In genomic region chr10:47552719-47553118, GRCh38 we compare ENCODE assay signal across 8 cellular contexts. TPM values are rescaled to one million over a fixed set of nuclear protein-coding genes. Genes with fewer than 3 reads are reported as not detected.
DNase-seq lines count a peak whose midpoint lies in the region; ATAC-seq lines count a peak whose summit lies in the region.
"Not testable (repeated sequence)": the region's sequence is repeated elsewhere in the genome, so short reads cannot be mapped to it uniquely, and the experiment has no call there.

No MANE protein-coding gene starts in this region.

- H3K4me3 ChIP-seq in HUES48 (ENCODE audit: low read depth, low read length), result peak overlapping the region; percentile 75

- not testable (repeated sequence) for H3K36me3 ChIP-seq in HUES48 (ENCODE audit: control insufficient read depth, insufficient read depth, low read length)

- H3K4me3 Mint-ChIP-seq in activated naive CD8-positive, alpha-beta T cell treated with anti-CD3 and anti-CD28 coated beads, Interleukin-2, amount 10 ng/mL, durations not matched to agents 7 days and 5 days, result peak overlapping the region; percentile 99
- peak overlapping the region; percentile 88 to 99 (median 98) for H3K4me3 Mint-ChIP-seq in naive B cell
- peak overlapping the region; percentile 95 for H3K4me3 Mint-ChIP-seq in stimulated activated effector memory CD8-positive, alpha-beta T cell treated with anti-CD3 and anti-CD28 coated beads, Interleukin-12 subunit alpha, Interleukin-12 subunit beta, amount 100 ng/mL, for 72 hours

- DNase-seq in DMS114 treated with DMSO at 0.1 percent for 48 hours (lab: John Stamatoyannopoulos, UW; ENCODE audit: unreplicated experiment) (peak; percentile 27), SK-MEL-5 (ENCODE audit: low read depth, low spot score) (peak; percentile 61), foreskin melanocyte (peak; percentile 66)
- DNase-seq in activated naive CD8-positive, alpha-beta T cell treated with anti-CD3 and anti-CD28 coated beads, Interleukin-2, amount 10 ng/mL, durations not matched to agents 7 days and 5 days; naive B cell: not testable (repeated sequence)
- peak in 1 of 2 donors; percentile 68 for DNase-seq in stimulated activated effector memory CD8-positive, alpha-beta T cell treated with anti-CD3 and anti-CD28 coated beads, Interleukin-12 subunit alpha, Interleukin-12 subunit beta, amount 100 ng/mL, for 72 hours (ENCODE audit: low spot score in 2 of 2)

- in situ Hi-C loops in SK-MEL-5 (cut with HindIII; ENCODE audit: low pct_unique_long_range_greater_than_20kb, low sequenced_read_pairs), result not testable (repeated sequence)

- peak overlapping the region; percentile 82 for H3K27ac ChIP-seq in HUES48 (ENCODE audit: low read depth, low read length)

- not testable (repeated sequence) for H3K36me3 Mint-ChIP-seq in activated naive CD8-positive, alpha-beta T cell treated with anti-CD3 and anti-CD28 coated beads, Interleukin-2, amount 10 ng/mL, durations not matched to agents 7 days and 5 days; naive B cell
- H3K36me3 Mint-ChIP-seq in stimulated activated effector memory CD8-positive, alpha-beta T cell treated with anti-CD3 and anti-CD28 coated beads, Interleukin-12 subunit alpha, Interleukin-12 subunit beta, amount 100 ng/mL, for 72 hours, result peaks cover 19% of the 10 kb centered on the region

- not testable (repeated sequence) for H3K9ac ChIP-seq in HUES48 (ENCODE audit: low read depth, low read length)

- not testable (repeated sequence) for H3K4me1 Mint-ChIP-seq in activated naive CD8-positive, alpha-beta T cell treated with anti-CD3 and anti-CD28 coated beads, Interleukin-2, amount 10 ng/mL, durations not matched to agents 7 days and 5 days; stimulated activated effector memory CD8-positive, alpha-beta T cell treated with anti-CD3 and anti-CD28 coated beads, Interleukin-12 subunit alpha, Interleukin-12 subunit beta, amount 100 ng/mL, for 72 hours
- peaks cover 8 to 10% (median 9%) of the 10 kb centered on the region in 3 donors for H3K4me1 Mint-ChIP-seq in naive B cell

- H3K9me3 Mint-ChIP-seq in activated naive CD8-positive, alpha-beta T cell treated with anti-CD3 and anti-CD28 coated beads, Interleukin-2, amount 10 ng/mL, durations not matched to agents 7 days and 5 days; naive B cell; stimulated activated effector memory CD8-positive, alpha-beta T cell treated with anti-CD3 and anti-CD28 coated beads, Interleukin-12 subunit alpha, Interleukin-12 subunit beta, amount 100 ng/mL, for 72 hours: not testable (repeated sequence)

- ATAC-seq in GM21737 (IDR thresholded peaks at IDR 0.05; ENCODE audit: unreplicated experiment), result peak; percentile 46
- ATAC-seq in activated naive CD8-positive, alpha-beta T cell treated with anti-CD3 and anti-CD28 coated beads, Interleukin-2, amount 10 ng/mL, durations not matched to agents 7 days and 5 days (ENCODE audit: low read depth), result peak; percentile 66
- ATAC-seq in naive B cell (ENCODE audit: low read depth in 2 of 2), result peak; percentile 48 to 56
- ATAC-seq in stimulated activated effector memory CD8-positive, alpha-beta T cell treated with anti-CD3 and anti-CD28 coated beads, Interleukin-12 subunit alpha, Interleukin-12 subunit beta, amount 100 ng/mL, for 72 hours, result peak; percentile 85

- H3K9me3 ChIP-seq in HUES48 (ENCODE audit: control insufficient read depth, insufficient read depth, low read length), result not testable (repeated sequence)

- POLR2A ChIA-PET in activated naive CD8-positive, alpha-beta T cell treated with anti-CD3 and anti-CD28 coated beads, Interleukin-2, amount 10 ng/mL, durations not matched to agents 7 days and 5 days (lab: Charles Lee), result not testable (repeated sequence)

- not testable (repeated sequence) for H3K27me3 Mint-ChIP-seq in activated naive CD8-positive, alpha-beta T cell treated with anti-CD3 and anti-CD28 coated beads, Interleukin-2, amount 10 ng/mL, durations not matched to agents 7 days and 5 days; naive B cell

- H3K27ac Mint-ChIP-seq in activated naive CD8-positive, alpha-beta T cell treated with anti-CD3 and anti-CD28 coated beads, Interleukin-2, amount 10 ng/mL, durations not matched to agents 7 days and 5 days, result peak overlapping the region; percentile 88
- peak overlapping the region in 5 of 6 donors; percentile 5 to 98 (median 94) for H3K27ac Mint-ChIP-seq in naive B cell
- H3K27ac Mint-ChIP-seq in stimulated activated effector memory CD8-positive, alpha-beta T cell treated with anti-CD3 and anti-CD28 coated beads, Interleukin-12 subunit alpha, Interleukin-12 subunit beta, amount 100 ng/mL, for 72 hours, result peak overlapping the region; percentile 95

- not testable (repeated sequence) for H3K27me3 ChIP-seq in HUES48 (ENCODE audit: control insufficient read depth, insufficient read depth, low read length)

- not testable (repeated sequence) for H3K4me1 ChIP-seq in HUES48 (ENCODE audit: control insufficient read depth, insufficient read depth, low read length)

RNA-seq across cellular contexts. Expression of gene AGAP9, which starts 29.3 kb away (rescaled TPM):
- total RNA-seq in SK-MEL-5 (2014; rRNA removed; shearing (Covaris generic)), result 0.90 and 1.4 TPM in 2 replicates
- polyA plus RNA-seq in SK-MEL-5 (2015; cell fraction: cytosol; rRNA removed), result 0.32 and 0.55 TPM in 2 replicates
- polyA plus RNA-seq in SK-MEL-5 (2015; cell fraction: nucleus; rRNA removed), result 13.5 and 18.3 TPM in 2 replicates
- 1 to 10 TPM; 4.3 to 4.9 TPM for total RNA-seq in activated naive CD8-positive, alpha-beta T cell treated with anti-CD3 and anti-CD28 coated beads, Interleukin-2, amount 10 ng/mL, durations not matched to agents 7 days and 5 days
- polyA plus RNA-seq in naive B cell (ENCODE audit: low read depth in 6 of 6), result under 1 TPM in 5 of 6 donors, not detected in 1; 0.12 to 0.65 (median 0.40) TPM
